In the genomic region with DNA sequence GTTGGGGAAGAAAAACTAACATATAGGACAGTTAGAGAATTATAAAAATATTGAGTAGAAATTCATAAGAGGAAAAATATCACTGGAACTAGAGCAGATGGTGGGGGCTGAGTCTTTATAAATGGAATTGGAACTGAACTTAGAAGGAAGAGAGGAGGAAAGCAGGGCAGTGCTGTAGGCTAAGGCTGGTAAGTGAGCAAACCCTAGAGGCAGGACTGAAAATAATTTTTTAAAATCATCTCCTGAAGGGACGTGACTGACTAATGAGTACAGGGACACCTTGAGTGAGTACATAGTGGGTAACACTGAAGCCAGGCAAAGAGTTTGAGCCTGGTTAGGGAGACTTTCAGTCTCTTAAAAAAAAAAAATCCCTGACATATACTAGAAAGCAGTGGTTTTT, we compare ENCODE assay signal across 8 cellular contexts.
DNase-seq lines count a peak whose midpoint lies in the region; ATAC-seq and TF ChIP-seq lines count a peak whose summit lies in the region.

No MANE protein-coding gene starts in this region.

- H3K4me1 ChIP-seq in DOHH2 (ENCODE audit: control insufficient read depth, low read length) (0 out of 2 replicates have a peak, but pooled peaks cover 4% of the 10 kb centered on the region), RWPE2 (ENCODE audit: insufficient read depth, poor library complexity, severe bottlenecking) (no peaks in the 10 kb centered on the region), Peyer's patch (peaks cover 0 to 11% (median 0%) of the 10 kb centered on the region in 4 donors)

- H3K36me3 ChIP-seq in DOHH2 (ENCODE audit: control insufficient read depth, low read length) (peaks cover 11% of the 10 kb centered on the region; the same call in 1 of the 2 replicates), RWPE2 (ENCODE audit: low read depth) (no peaks in the 10 kb centered on the region), Peyer's patch (no peaks in the 10 kb centered on the region)

- H3K9me3 ChIP-seq in DOHH2 (ENCODE audit: control insufficient read depth, insufficient read depth, low read length) (no peaks in the 10 kb centered on the region), RWPE2 (ENCODE audit: severe bottlenecking) (no peaks in the 10 kb centered on the region), Peyer's patch (no peaks in the 10 kb centered on the region)

- no peaks in the 10 kb centered on the region; the same call in 1 of the 2 replicates for H3F3A ChIP-seq in DOHH2 (ENCODE audit: control insufficient read depth, insufficient read depth)

- H3K4me3 ChIP-seq in DOHH2 (ENCODE audit: low read length) (no peak overlapping the region), RWPE2 (ENCODE audit: severe bottlenecking) (no peak overlapping the region), Peyer's patch (no peak overlapping the region)

- DNase-seq in HCEC 1CT, result peak; percentile 39
- DNase-seq in RWPE2 (ENCODE audit: low spot score), result no peak
- no peak for DNase-seq in left ventricle myocardium superior
- no peak for DNase-seq in Peyer's patch
- DNase-seq in NK-92 (lab: John Stamatoyannopoulos, UW; ENCODE audit: unreplicated experiment), result no peak
- DNase-seq in NCI-H226, result no peak

- intact Hi-C loops in left ventricle myocardium superior (cut with micrococcal nuclease), result no loop called here

- peaks cover 60% of the 10 kb centered on the region for H3K79me2 ChIP-seq in DOHH2 (ENCODE audit: control insufficient read depth, low read length)

- H3K9me2 ChIP-seq in DOHH2 (replicated peaks; ENCODE audit: control insufficient read depth, low read length), result no peaks in the 10 kb centered on the region

- no peak overlapping the region for H3K4me2 ChIP-seq in DOHH2 (ENCODE audit: low read length)

- ATAC-seq in RWPE2 (ENCODE audit: low read depth), result peak; percentile 84
- peak; percentile 71 for ATAC-seq in left ventricle myocardium superior
- ATAC-seq in GM21526 (IDR thresholded peaks at IDR 0.05; ENCODE audit: low FRiP score, unreplicated experiment), result no peak

- TF ChIP-seq POLR2A in Peyer's patch (IDR thresholded peaks at IDR 0.05), result no peak

- H4K20me1 ChIP-seq in DOHH2 (ENCODE audit: control insufficient read depth, insufficient read depth, low read depth, low read length), result no peaks in the 10 kb centered on the region

- no peak overlapping the region for H3K27ac ChIP-seq in DOHH2 (ENCODE audit: low read depth, low read length)
- no peak overlapping the region for H3K27ac ChIP-seq in RWPE2 (ENCODE audit: poor library complexity, severe bottlenecking)
- H3K27ac ChIP-seq in Peyer's patch, result no peak overlapping the region

- no peaks in the 10 kb centered on the region for H3K27me3 ChIP-seq in DOHH2 (ENCODE audit: control insufficient read depth, low read length)
- no peaks in the 10 kb centered on the region for H3K27me3 ChIP-seq in RWPE2 (ENCODE audit: insufficient read depth, poor library complexity, severe bottlenecking)
- H3K27me3 ChIP-seq in Peyer's patch, result no peaks in the 10 kb centered on the region

- TF ChIP-seq CTCF in DOHH2 (IDR thresholded peaks at IDR 0.05; ENCODE audit: low read depth, low read length, poor library complexity, severe bottlenecking) (peak; percentile 11), RWPE2 (IDR thresholded peaks at IDR 0.05; ENCODE audit: poor library complexity, severe bottlenecking) (peak; percentile 55), Peyer's patch (IDR thresholded peaks at IDR 0.05) (peak in 3 of 6 experiments; percentile 39 to 54 (median 44))
